9 cellular contexts compared by ENCODE assay signal in the genomic region with DNA sequence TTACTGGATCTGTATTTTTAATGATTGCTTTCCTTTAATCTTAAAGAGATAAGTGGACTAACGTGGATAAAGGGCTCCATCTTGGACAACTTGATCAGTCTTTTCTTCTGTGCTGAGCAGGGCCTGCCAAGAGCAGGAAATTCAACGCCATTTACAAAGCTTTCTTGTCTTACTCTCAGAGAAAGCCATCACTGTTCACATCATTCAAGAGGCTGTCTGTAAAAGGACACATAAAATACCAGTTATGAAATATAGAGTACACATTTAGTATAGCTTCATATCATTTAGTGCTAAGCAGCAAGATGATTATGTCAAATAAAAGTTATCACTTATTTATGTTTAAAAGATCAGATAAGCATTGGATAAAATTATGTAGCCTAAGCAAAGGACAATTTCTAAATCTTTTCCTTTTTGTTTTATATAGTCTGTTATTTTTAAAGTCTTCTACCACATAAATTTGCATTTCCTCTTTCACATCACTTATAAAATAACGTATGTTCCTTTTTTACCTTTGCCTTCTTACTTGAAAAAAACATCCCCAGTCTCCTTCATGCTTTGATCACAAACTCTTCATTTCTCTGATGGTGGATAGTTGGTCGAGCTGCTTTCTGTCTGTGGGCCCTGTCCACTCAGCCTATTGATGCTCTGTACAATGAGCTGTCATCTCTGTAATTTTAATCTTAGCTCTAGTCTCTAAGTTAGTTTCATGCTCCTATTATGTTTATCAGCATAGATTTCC. TPM values are rescaled to one million over a fixed set of nuclear protein-coding genes. Genes with fewer than 3 reads are reported as not detected.
DNase-seq lines count a peak whose midpoint lies in the region; FAIRE-seq and TF ChIP-seq lines count a peak whose summit lies in the region.
"Had no signal": no experiment of that assay in that cellular context is flagged by ENCODE, and none has a peak within 500 bp of the region (broad histone marks: within the 10 kb centered on the region; RNA-seq: fewer than 3 reads in every experiment).

No MANE protein-coding gene starts in this region.

- 41 to 54% (median 49%) methylated on average over 4 of the region's 4 CpGs for WGBS in spleen, 5 donors

- H3K27ac ChIP-seq in OCI-LY1 (ENCODE audit: low read depth, low read length, poor library complexity, severe bottlenecking), result peak overlapping the region; percentile 100
- H3K27ac ChIP-seq in spleen, result peak overlapping the region; percentile 23 to 99 (median 98)

- no peaks in the 10 kb centered on the region for H3K9me2 ChIP-seq in OCI-LY1 (ENCODE audit: low read depth, low read length)

- no peaks in the 10 kb centered on the region for H4K20me1 ChIP-seq in OCI-LY1 (ENCODE audit: insufficient read depth, low read length)

- peak overlapping the region; percentile 79 for H3K4me2 ChIP-seq in OCI-LY1 (ENCODE audit: low read length)

- intact Hi-C loops in spleen (cut with DNase I; ENCODE audit: low total_unique reads) (loop anchor here (5.0 to 10.0 kb wide), 2 partner anchors 60 to 83 kb away; no protein-coding TSS in a partner anchor), posterior vena cava (cut with DNase I) (loop anchor here in 1 of 2 donors (5.0 to 10.0 kb wide), 2 partner anchors 50 to 78 kb away; a partner anchor contains a TSS)

- peaks cover 26% of the 10 kb centered on the region for H3K36me3 ChIP-seq in OCI-LY1 (ENCODE audit: insufficient read depth, low read length)
- H3K36me3 ChIP-seq in spleen, result peaks cover 0 to 15% (median 4%) of the 10 kb centered on the region in 6 donors
- H3K36me3 ChIP-seq: MG63 had no signal

- peak overlapping the region; percentile 75 for H3K9ac ChIP-seq in OCI-LY1 (ENCODE audit: low read length)

- peaks cover 26% of the 10 kb centered on the region for H3K79me2 ChIP-seq in OCI-LY1 (ENCODE audit: insufficient read depth, low read length)

- DNase-seq in NOMO-1 treated with DMSO at 0.1 percent for 48 hours (lab: John Stamatoyannopoulos, UW; ENCODE audit: unreplicated experiment) (peak; percentile 32), NOMO-1 treated with dmso at 0.1 percent for 144 hours (lab: John Stamatoyannopoulos, UW; ENCODE audit: unreplicated experiment) (no peak), frontal cortex (ENCODE audit: low spot score in 2 of 2) (no peak), spleen (no peak), GM19238 (ENCODE audit: insufficient read length, low spot score) (no peak), NCI-H128 (lab: John Stamatoyannopoulos, UW; ENCODE audit: unreplicated experiment) (no peak), posterior vena cava (ENCODE audit: low spot score) (no peak)
- DNase-seq: MG63 had no signal

- H3K27me3 ChIP-seq in OCI-LY1 (ENCODE audit: insufficient read depth, low read length) (no peaks in the 10 kb centered on the region), spleen (replicated peaks in 1 of 7) (no peaks in the 10 kb centered on the region)
- H3K27me3 ChIP-seq: MG63 had no signal

- H2AFZ ChIP-seq in OCI-LY1 (ENCODE audit: low read length), result no peak overlapping the region

- H3K4me1 ChIP-seq in OCI-LY1 (ENCODE audit: insufficient read depth, low read length, severe bottlenecking) (peaks cover 71% of the 10 kb centered on the region), spleen (peaks cover 18 to 75% (median 59%) of the 10 kb centered on the region in 6 donors)

- no peak for TF ChIP-seq POLR2A in spleen (IDR thresholded peaks at IDR 0.05)

- H3K4me3 ChIP-seq in OCI-LY1 (ENCODE audit: low read depth, low read length, poor library complexity, severe bottlenecking), result peak overlapping the region; percentile 52
- H3K4me3 ChIP-seq in spleen, result peak overlapping the region in 1 of 8 donors; percentile 97
- H3K4me3 ChIP-seq: MG63 had no signal

- TF ChIP-seq CTCF in OCI-LY1 (IDR thresholded peaks at IDR 0.05; ENCODE audit: low read length), result no peak
- no peak for TF ChIP-seq CTCF in spleen (IDR thresholded peaks at IDR 0.05 in 8 of 11, conservative IDR thresholded peaks at IDR 0.05 in 3 of 11)

- H3K9me3 ChIP-seq in OCI-LY1 (ENCODE audit: low read length) (no peaks in the 10 kb centered on the region), spleen (no peaks in the 10 kb centered on the region)
- H3K9me3 ChIP-seq: MG63 had no signal

- peak; percentile 58 for FAIRE-seq in frontal cortex (lab: Jason Lieb, UNC)

- H3F3A ChIP-seq in OCI-LY1 (ENCODE audit: insufficient read depth, low read length), result peaks cover 10% of the 10 kb centered on the region

RNA-seq across cellular contexts. Expression of a gene that starts 2.1 kb away (rescaled TPM):
- 110 TPM for total RNA-seq in frontal cortex
- 100 to 1,000 TPM in 1 of 7 donors, 10 to 100 TPM in 6; 50.6 to 106 (median 61.6) TPM for total RNA-seq in spleen
- 10 to 100 TPM; 20.2 to 24.9 (median 24.6) TPM for polyA plus RNA-seq in spleen
- 10 to 100 TPM; 36.6 to 38.0 TPM for total RNA-seq in posterior vena cava
